ENCODE assay signal across 9 cellular contexts in the genomic region with DNA sequence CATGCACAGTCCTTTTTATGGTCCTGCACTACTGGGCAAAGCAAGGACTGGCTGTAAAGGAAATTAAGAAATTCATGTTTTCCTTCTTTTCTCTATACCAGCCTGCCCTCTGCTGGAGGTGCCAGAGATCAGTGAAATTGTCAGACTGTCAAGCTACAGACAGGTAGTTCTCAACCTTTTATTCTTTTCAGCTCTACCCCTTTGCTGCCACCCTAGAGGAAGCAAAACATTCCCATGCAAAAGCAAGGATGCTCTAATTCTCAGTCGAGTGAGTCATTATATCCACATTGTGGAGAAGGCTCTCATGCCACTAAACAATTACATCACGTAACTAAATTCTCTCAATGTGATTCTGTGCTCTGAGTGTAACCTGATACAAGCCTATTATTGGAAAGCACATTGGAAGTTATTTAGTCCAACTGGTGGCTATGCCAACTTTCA. TPM values are rescaled to one million over a fixed set of nuclear protein-coding genes. Genes with fewer than 3 reads are reported as not detected.
DNase-seq lines count a peak whose midpoint lies in the region; ATAC-seq and TF ChIP-seq lines count a peak whose summit lies in the region.
"Had no signal": no experiment of that assay in that cellular context is flagged by ENCODE, and none has a peak within 500 bp of the region (broad histone marks: within the 10 kb centered on the region; RNA-seq: fewer than 3 reads in every experiment).

No MANE protein-coding gene starts in this region.

- H3K4me1 ChIP-seq in SK-N-SH (ENCODE audit: control insufficient read depth in 1 of 2, insufficient read depth in 2 of 2, low read depth in 1 of 2, low read length in 1 of 2) (peaks cover 0 to 4% of the 10 kb centered on the region in 2 experiments; a peak in 2 of 4 replicates), liver (ENCODE audit: control insufficient read depth in 4 of 4, insufficient read depth in 4 of 4, low read length in 3 of 4) (no peaks in the 10 kb centered on the region)

- no peaks in the 10 kb centered on the region for H3K4me1 Mint-ChIP-seq in activated CD8-positive, alpha-beta memory T cell treated with anti-CD3 and anti-CD28 coated beads, Interleukin-2, amount 10 ng/mL, durations not matched to agents 7 days and 5 days
- H3K4me1 Mint-ChIP-seq in type B pancreatic cell (ENCODE audit: unreplicated experiment), result no peaks in the 10 kb centered on the region

- H3K27me3 ChIP-seq in SK-N-SH (ENCODE audit: insufficient read depth) (no peaks in the 10 kb centered on the region), liver (ENCODE audit: control insufficient read depth in 4 of 4, insufficient read depth in 4 of 4, low read length in 3 of 4) (no peaks in the 10 kb centered on the region)

- peak; percentile 39 for DNase-seq in activated CD8-positive, alpha-beta memory T cell treated with anti-CD3 and anti-CD28 coated beads, Interleukin-2, amount 50 U/mL, for 4 hours
- DNase-seq in activated CD8-positive, alpha-beta memory T cell treated with anti-CD3 and anti-CD28 coated beads, Interleukin-2, amount 10 ng/mL, durations not matched to agents 7 days and 5 days, result no peak
- DNase-seq in MV-4-11 (lab: John Stamatoyannopoulos, UW), result peak; percentile 44
- peak; percentile 67 for DNase-seq in SK-N-SH
- peak; percentile 77 for DNase-seq in cerebellar cortex (ENCODE audit: low spot score)
- DNase-seq in type B pancreatic cell (ENCODE audit: extremely low spot score, unreplicated experiment), result no peak

- H3K79me2 ChIP-seq in SK-N-SH (ENCODE audit: insufficient read depth), result no peaks in the 10 kb centered on the region

- no peaks in the 10 kb centered on the region for H3K9me3 Mint-ChIP-seq in activated CD8-positive, alpha-beta memory T cell treated with anti-CD3 and anti-CD28 coated beads, Interleukin-2, amount 10 ng/mL, durations not matched to agents 7 days and 5 days (ENCODE audit: low read depth)
- no peaks in the 10 kb centered on the region for H3K9me3 Mint-ChIP-seq in type B pancreatic cell

- WGBS in SK-N-SH (ENCODE audit: low lambda C conversion rate), result 8% methylated on average over 2 of the region's 2 CpGs
- WGBS in liver, result 53% methylated on average over 2 of the region's 2 CpGs

- no peaks in the 10 kb centered on the region for H3K9me2 ChIP-seq in SK-N-SH

- POLR2A ChIA-PET in SK-N-SH (lab: Yijun Ruan, JAX), result no interaction called here

- H3K27ac ChIP-seq in SK-N-SH (ENCODE audit: low read depth in 2 of 2, low read length in 1 of 2) (peak overlapping the region in 1 of 2 experiments; percentile 55; a peak in 1 of 4 replicates), liver (ENCODE audit: low read depth in 1 of 2, low read length in 2 of 2) (no peak overlapping the region)

- peak overlapping the region in 1 of 2 experiments; percentile 31; a peak in 1 of 4 replicates for H3K4me3 ChIP-seq in SK-N-SH (ENCODE audit: low read depth in 2 of 2, low read length in 1 of 2)
- H3K4me3 ChIP-seq in liver (ENCODE audit: low read depth in 1 of 3, low read length in 3 of 3), result no peak overlapping the region

- H3F3A ChIP-seq in SK-N-SH (replicated peaks; ENCODE audit: insufficient read depth), result peaks cover 13% of the 10 kb centered on the region

- no peaks in the 10 kb centered on the region for H3K9me3 ChIP-seq in SK-N-SH
- H3K9me3 ChIP-seq in liver (ENCODE audit: control insufficient read depth in 4 of 4, low read length in 3 of 4), result peaks cover 0 to 6% (median 0%) of the 10 kb centered on the region in 4 donors

- no peaks in the 10 kb centered on the region for H3K36me3 Mint-ChIP-seq in activated CD8-positive, alpha-beta memory T cell treated with anti-CD3 and anti-CD28 coated beads, Interleukin-2, amount 10 ng/mL, durations not matched to agents 7 days and 5 days
- H3K36me3 Mint-ChIP-seq in type B pancreatic cell, result no peaks in the 10 kb centered on the region
- H3K36me3 Mint-ChIP-seq: activated naive CD8-positive, alpha-beta T cell had no signal

- no peak overlapping the region for H3K27ac Mint-ChIP-seq in activated CD8-positive, alpha-beta memory T cell treated with anti-CD3 and anti-CD28 coated beads, Interleukin-2, amount 10 ng/mL, durations not matched to agents 7 days and 5 days
- no peak overlapping the region for H3K27ac Mint-ChIP-seq in type B pancreatic cell
- H3K27ac Mint-ChIP-seq: activated naive CD8-positive, alpha-beta T cell had no signal

- no peak overlapping the region for H3K9ac ChIP-seq in SK-N-SH
- no peak overlapping the region for H3K9ac ChIP-seq in liver (ENCODE audit: low read depth in 1 of 2, low read length in 2 of 2)

- TF ChIP-seq EP300 in SK-N-SH (IDR thresholded peaks at IDR 0.05; ENCODE audit: borderline replicate concordance in 1 of 2, low read depth in 1 of 2, low read length in 1 of 2), result no peak

- no peak overlapping the region; the same call in 1 of the 2 replicates for H2AFZ ChIP-seq in SK-N-SH (ENCODE audit: low read depth)

- 0 out of 2 replicates have a peak overlapping the region, but pooled peaks have one; percentile 19 for H3K4me2 ChIP-seq in SK-N-SH

- TF ChIP-seq CTCF in SK-N-SH (IDR thresholded peaks at IDR 0.05) (peak; percentile 84), liver (IDR thresholded peaks at IDR 0.05; ENCODE audit: low read depth, low read length, missing input control) (peak; percentile 63), type B pancreatic cell (conservative IDR thresholded peaks at IDR 0.05) (peak; percentile 80)

- CTCF ChIA-PET in activated CD8-positive, alpha-beta memory T cell treated with anti-CD3 and anti-CD28 coated beads, Interleukin-2, amount 10 ng/mL, durations not matched to agents 7 days and 5 days (lab: Charles Lee), result interaction anchor here (1.0 to 2.4 kb wide), 9 partner anchors 12 to 244 kb away, joined by 3 to 7 read pairs (median 4); no protein-coding TSS in a partner anchor
- CTCF ChIA-PET in SK-N-SH (lab: Yijun Ruan, JAX), result interaction anchor here (0.6 to 3.6 kb wide), 41 partner anchors 9 to 604 kb away, joined by 3 to 50 read pairs (median 5); a partner anchor contains a TSS

- H3K36me3 ChIP-seq in SK-N-SH (replicated peaks in 1 of 2; ENCODE audit: control insufficient read depth in 1 of 2, insufficient read depth in 2 of 2, low read length in 1 of 2), result no peaks in the 10 kb centered on the region
- H3K36me3 ChIP-seq in liver (ENCODE audit: control insufficient read depth in 4 of 4, insufficient read depth in 3 of 4, low read depth in 1 of 4, low read length in 3 of 4), result no peaks in the 10 kb centered on the region

- no peak for ATAC-seq in activated CD8-positive, alpha-beta memory T cell treated with anti-CD3 and anti-CD28 coated beads, Interleukin-2, amount 10 ng/mL, durations not matched to agents 7 days and 5 days
- no peak for ATAC-seq in GM21515 (IDR thresholded peaks at IDR 0.05; ENCODE audit: unreplicated experiment)

- no peaks in the 10 kb centered on the region for H4K20me1 ChIP-seq in SK-N-SH (ENCODE audit: insufficient read depth)

- H3K4me3 Mint-ChIP-seq in activated CD8-positive, alpha-beta memory T cell treated with anti-CD3 and anti-CD28 coated beads, Interleukin-2, amount 10 ng/mL, durations not matched to agents 7 days and 5 days, result no peak overlapping the region
- no peak overlapping the region for H3K4me3 Mint-ChIP-seq in type B pancreatic cell
- H3K4me3 Mint-ChIP-seq: activated naive CD8-positive, alpha-beta T cell had no signal

- TF ChIP-seq RAD21 in SK-N-SH (IDR thresholded peaks at IDR 0.05; ENCODE audit: low read length) (peak; percentile 88), liver (IDR thresholded peaks at IDR 0.05) (peak; percentile 79 to 86)

- peaks cover 44% of the 10 kb centered on the region for H3K27me3 Mint-ChIP-seq in activated CD8-positive, alpha-beta memory T cell treated with anti-CD3 and anti-CD28 coated beads, Interleukin-2, amount 10 ng/mL, durations not matched to agents 7 days and 5 days
- H3K27me3 Mint-ChIP-seq in type B pancreatic cell, result peaks cover 9% of the 10 kb centered on the region

TF ChIP-seq in SK-N-SH, 30 proteins besides CTCF, POLR2A, EP300 and RAD21 (continues in another document):
- TF ChIP-seq TCF12 (IDR thresholded peaks at IDR 0.05), result peak; percentile 56
- peak; percentile 62 for TF ChIP-seq SMC3 (IDR thresholded peaks at IDR 0.05; ENCODE audit: low read depth, low read length)
- TF ChIP-seq NFIC (IDR thresholded peaks at IDR 0.05; ENCODE audit: borderline replicate concordance), result no peak; the same call in 1 of the 2 replicates
- no peak for TF ChIP-seq YY1 (IDR thresholded peaks at IDR 0.05; ENCODE audit: low read depth)
- TF ChIP-seq TEAD4 (IDR thresholded peaks at IDR 0.05; ENCODE audit: borderline replicate concordance, insufficient read depth), result 0 out of 2 replicates have a peak, but pooled peaks have one; percentile 8
- peak; percentile 71; the same call in 1 of the 2 replicates for TF ChIP-seq FOSL2 (IDR thresholded peaks at IDR 0.05; ENCODE audit: borderline replicate concordance, low read depth)
- no peak for TF ChIP-seq GATA2 (CRISPR knock-in tag; IDR thresholded peaks at IDR 0.05)
- TF ChIP-seq TAF1 (IDR thresholded peaks at IDR 0.05; ENCODE audit: borderline replicate concordance, low read depth, low read length), result no peak
- peak; percentile 37; the same call in 1 of the 2 replicates for TF ChIP-seq MEF2A (IDR thresholded peaks at IDR 0.05; ENCODE audit: borderline replicate concordance, low read depth)

TF ChIP-seq in liver, 16 proteins besides CTCF, POLR2A, EP300 and RAD21 (continues in another document):
- TF ChIP-seq, protein P1, sequence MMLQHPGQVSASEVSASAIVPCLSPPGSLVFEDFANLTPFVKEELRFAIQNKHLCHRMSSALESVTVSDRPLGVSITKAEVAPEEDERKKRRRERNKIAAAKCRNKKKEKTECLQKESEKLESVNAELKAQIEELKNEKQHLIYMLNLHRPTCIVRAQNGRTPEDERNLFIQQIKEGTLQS (IDR thresholded peaks at IDR 0.05), result no peak
- TF ChIP-seq TAF1 (conservative IDR thresholded peaks at IDR 0.05), result no peak

RNA-seq across cellular contexts. Expression of a gene that starts 25.0 kb away (rescaled TPM):
- under 1 TPM in 1 of 2 experiments, not detected in 1; 0.21 TPM for total RNA-seq in activated CD8-positive, alpha-beta memory T cell treated with anti-CD3 and anti-CD28 coated beads, Interleukin-2, amount 10 ng/mL, durations not matched to agents 7 days and 5 days
- polyA plus RNA-seq in SK-N-SH (2012; rRNA removed) (0.30 and 1.2 TPM in 2 replicates), liver (1 to 10 TPM; 7.5 to 9.1 TPM)
- polyA plus RNA-seq in SK-N-SH (2012; cell fraction: cytosol; rRNA removed), result 1.0 and 1.1 TPM in 2 replicates
- polyA plus RNA-seq in SK-N-SH (2012; cell fraction: nucleus; rRNA removed), result 1.2 and 2.2 TPM in 2 replicates
- total RNA-seq in liver (10 to 100 TPM in 1 of 2 donors, 1 to 10 TPM in 1; 1.5 to 18.2 TPM), type B pancreatic cell (ENCODE audit: low replicate concordance) (4.3 and 4.4 TPM in 2 replicates)

Comparison
In these comparisons a context has a peak if more than half of its experiments do, and no peak if none do; other contexts are left out.
1. DNase-seq: peak in activated CD8-positive, alpha-beta memory T cell treated with anti-CD3 and anti-CD28 coated beads, Interleukin-2, amount 50 U/mL, for 4 hours (single experiment), MV-4-11 (single experiment), SK-N-SH (single experiment) and cerebellar cortex (single experiment); none in activated CD8-positive, alpha-beta memory T cell treated with anti-CD3 and anti-CD28 coated beads, Interleukin-2, amount 10 ng/mL, durations not matched to agents 7 days and 5 days (single experiment) and type B pancreatic cell (single experiment).
2. Peak in every context shown above with its lines, with median percentiles within 50 percentile points of each other: CTCF ChIP-seq.